ENCODE assay signal across 8 cellular contexts in the genomic region with DNA sequence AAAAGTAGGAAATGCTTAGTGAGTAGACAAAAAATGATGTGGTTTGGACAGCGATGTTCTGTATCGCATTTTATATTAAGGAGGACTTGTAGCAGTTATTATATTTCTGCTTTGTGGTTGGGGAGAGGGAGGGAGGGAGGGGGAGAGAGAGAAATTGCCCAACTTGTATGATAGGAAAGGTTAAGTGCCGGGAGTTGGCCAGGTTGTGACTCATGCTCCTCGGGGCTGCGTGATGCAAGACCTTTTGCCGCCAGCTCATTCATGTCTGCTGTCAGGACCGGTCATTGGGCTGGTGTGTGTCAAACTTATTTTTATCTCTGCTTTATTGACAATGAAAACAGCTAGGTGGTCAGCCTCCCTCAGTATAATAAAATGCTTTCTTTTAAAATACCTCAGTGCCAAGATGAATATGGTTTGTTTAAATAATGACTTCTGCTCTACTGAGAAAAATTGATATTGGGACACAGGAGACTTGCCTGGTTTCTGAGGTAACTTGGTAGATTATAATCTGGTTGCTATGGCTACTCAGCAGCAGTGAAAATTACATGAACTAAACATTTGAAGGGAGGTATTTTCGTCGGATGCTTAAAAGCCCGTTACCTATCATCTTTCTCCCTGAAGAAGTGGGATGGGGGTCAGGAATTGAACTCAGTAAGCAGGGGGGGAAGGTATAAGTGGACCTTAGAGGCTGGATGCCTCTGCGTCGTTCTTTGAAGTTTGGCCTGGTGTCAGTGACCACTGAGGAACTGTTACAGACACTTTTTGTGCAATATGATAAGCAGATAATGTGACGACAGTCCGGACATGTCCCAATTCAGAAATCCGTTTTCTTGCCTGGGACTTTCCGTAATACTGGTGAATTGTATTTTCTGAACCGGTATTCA.
A peak's percentile ranks its signal among the peaks of the same experiment; 100 is the strongest.
DNase-seq lines count a peak whose midpoint lies in the region; ATAC-seq and TF ChIP-seq lines count a peak whose summit lies in the region.

No MANE protein-coding gene starts in this region.

- H3K27ac ChIP-seq in H9 (ENCODE audit: insufficient read length, low read depth, low read length) (no peak overlapping the region), cardiac muscle cell (peak overlapping the region; percentile 55), sigmoid colon (peak overlapping the region; percentile 38 to 86 (median 74))

- H3K9me3 Mint-ChIP-seq in H9: no peaks in the 10 kb centered on the region
- H3K9me3 Mint-ChIP-seq in activated naive CD4-positive, alpha-beta T cell treated with anti-CD3 and anti-CD28 coated beads, Interleukin-2, amount 10 ng/mL, durations not matched to agents 7 days and 5 days: no peaks in the 10 kb centered on the region

- H3T11ph ChIP-seq in H9 (ENCODE audit: low read length): no peak overlapping the region

- no peak overlapping the region for H4K5ac ChIP-seq in H9 (ENCODE audit: insufficient read length, low read depth, low read length)

- H3K23me2 ChIP-seq in H9 (ENCODE audit: insufficient read length, low read depth, low read length, poor library complexity, severe bottlenecking): no peaks in the 10 kb centered on the region

- H2AFZ ChIP-seq in H9 (ENCODE audit: low read length): no peak overlapping the region

- peaks cover 13% of the 10 kb centered on the region for H3K4me1 ChIP-seq in H9 (ENCODE audit: insufficient read depth, low read length)
- peaks cover 8% of the 10 kb centered on the region for H3K4me1 ChIP-seq in cardiac muscle cell (ENCODE audit: low read depth)
- H3K4me1 ChIP-seq in sigmoid colon: peaks cover 0 to 78% (median 50%) of the 10 kb centered on the region in 4 donors

- H3K56ac ChIP-seq in H9 (ENCODE audit: insufficient read length, low read depth, low read length): no peak overlapping the region

- WGBS in H9 (ENCODE audit: extremely low coverage, insufficient read length, low lambda C conversion rate): no CpG with 5 or more reads among the region's 17 CpGs
- WGBS in sigmoid colon, 2 donors: 66 to 67% methylated on average over 17 of the region's 17 CpGs

- TF ChIP-seq CTCF in H9 (conservative IDR thresholded peaks at IDR 0.05): no peak
- no peak for TF ChIP-seq CTCF in cardiac muscle cell (IDR thresholded peaks at IDR 0.05; ENCODE audit: low read depth, low read length)
- TF ChIP-seq CTCF in sigmoid colon (IDR thresholded peaks at IDR 0.05): no peak
- TF ChIP-seq CTCF in GM20000 (IDR thresholded peaks at IDR 0.05; ENCODE audit: extremely low read depth, missing control alignments): no peak

- no peak for TF ChIP-seq POLR2A in sigmoid colon (IDR thresholded peaks at IDR 0.05)

- H3K36me3 ChIP-seq in cardiac muscle cell (no peaks in the 10 kb centered on the region), sigmoid colon (no peaks in the 10 kb centered on the region)

- H3K9me3 ChIP-seq in H9 (ENCODE audit: control insufficient read depth, low read depth, low read length) (no peaks in the 10 kb centered on the region), cardiac muscle cell (ENCODE audit: low read depth) (no peaks in the 10 kb centered on the region), sigmoid colon (no peaks in the 10 kb centered on the region)

- H3K27ac Mint-ChIP-seq in H9: peak overlapping the region; percentile 27 to 58 (median 49); a peak in 6 of 7 replicates
- peak overlapping the region; percentile 6 for H3K27ac Mint-ChIP-seq in activated naive CD4-positive, alpha-beta T cell treated with anti-CD3 and anti-CD28 coated beads, Interleukin-2, amount 10 ng/mL, durations not matched to agents 7 days and 5 days

- H3K23ac ChIP-seq in H9 (ENCODE audit: insufficient read length, low read depth, low read length): no peak overlapping the region

- peaks cover 47 to 51% of the 10 kb centered on the region in 2 experiments for H3K4me1 Mint-ChIP-seq in H9
- H3K4me1 Mint-ChIP-seq in activated naive CD4-positive, alpha-beta T cell treated with anti-CD3 and anti-CD28 coated beads, Interleukin-2, amount 10 ng/mL, durations not matched to agents 7 days and 5 days: peaks cover 37% of the 10 kb centered on the region

- H3K27me3 ChIP-seq in H9 (ENCODE audit: insufficient read depth, low read length) (no peaks in the 10 kb centered on the region), cardiac muscle cell (no peaks in the 10 kb centered on the region), sigmoid colon (no peaks in the 10 kb centered on the region)

- H2BK5ac ChIP-seq in H9 (ENCODE audit: insufficient read length, low read length): peak overlapping the region; percentile 35

- H4K8ac ChIP-seq in H9 (replicated peaks; ENCODE audit: insufficient read length, low read depth, low read length): no peak overlapping the region

- no peak overlapping the region for H3K4me2 ChIP-seq in H9 (ENCODE audit: insufficient read depth, insufficient read length, low read length)

- peak; percentile 20 to 72 (median 46) for TF ChIP-seq EP300 in sigmoid colon (IDR thresholded peaks at IDR 0.05)

- no peak overlapping the region for H3K9ac ChIP-seq in H9 (ENCODE audit: extremely low read depth, insufficient read length, low read length)

- H4K20me1 ChIP-seq in H9 (ENCODE audit: control insufficient read depth, insufficient read depth, insufficient read length): no peaks in the 10 kb centered on the region

- H3K4me3 ChIP-seq in cardiac muscle cell (no peak overlapping the region), sigmoid colon (no peak overlapping the region)

- no peak overlapping the region for H3K4me3 Mint-ChIP-seq in H9
- H3K4me3 Mint-ChIP-seq in activated naive CD4-positive, alpha-beta T cell treated with anti-CD3 and anti-CD28 coated beads, Interleukin-2, amount 10 ng/mL, durations not matched to agents 7 days and 5 days: no peak overlapping the region

- H3K36me3 Mint-ChIP-seq in H9 (ENCODE audit: insufficient read depth in 1 of 3, low read depth in 3 of 3): peaks cover 2 to 25% (median 5%) of the 10 kb centered on the region in 3 experiments; a peak in 4 of 7 replicates
- peaks cover 6% of the 10 kb centered on the region for H3K36me3 Mint-ChIP-seq in activated naive CD4-positive, alpha-beta T cell treated with anti-CD3 and anti-CD28 coated beads, Interleukin-2, amount 10 ng/mL, durations not matched to agents 7 days and 5 days

- no peak overlapping the region for H3K14ac ChIP-seq in H9 (ENCODE audit: insufficient read depth, low read length)

- DNase-seq in H9 (no peak), SHP77 (lab: John Stamatoyannopoulos, UW) (peak; percentile 71 to 77), cardiac muscle cell (ENCODE audit: low read depth in 1 of 2, low spot score in 1 of 2) (peak in 1 of 2 donors; percentile 99), sigmoid colon (peak; percentile 97), NCI-H146 treated with DMSO at 0.1 percent for 48 hours (lab: John Stamatoyannopoulos, UW; ENCODE audit: unreplicated experiment) (no peak), GM20000 (ENCODE audit: low spot score) (no peak)
- DNase-seq in activated naive CD4-positive, alpha-beta T cell treated with anti-CD3 and anti-CD28 coated beads, Interleukin-2, amount 10 ng/mL, durations not matched to agents 7 days and 5 days: no peak

- H3K79me2 ChIP-seq in H9 (ENCODE audit: insufficient read depth, low read length): peaks cover 12% of the 10 kb centered on the region; the same call in 1 of the 2 replicates

- H3K79me1 ChIP-seq in H9 (ENCODE audit: insufficient read depth, low read depth, low read length, poor library complexity, severe bottlenecking): no peaks in the 10 kb centered on the region

- H3K18ac ChIP-seq in H9 (ENCODE audit: insufficient read length, low read depth, low read length): peak overlapping the region; percentile 58

- intact Hi-C loops in sigmoid colon (cut with DNase I): loop anchor here (5.0 kb wide), 2 partner anchors 88 to 187 kb away; no protein-coding TSS in a partner anchor

- H2BK120ac ChIP-seq in H9 (ENCODE audit: low read depth, low read length, poor library complexity, severe bottlenecking): no peak overlapping the region

- no peaks in the 10 kb centered on the region for H3K27me3 Mint-ChIP-seq in H9 (ENCODE audit: low read depth)
- no peaks in the 10 kb centered on the region for H3K27me3 Mint-ChIP-seq in activated naive CD4-positive, alpha-beta T cell treated with anti-CD3 and anti-CD28 coated beads, Interleukin-2, amount 10 ng/mL, durations not matched to agents 7 days and 5 days

- H2BK15ac ChIP-seq in H9 (ENCODE audit: low read depth, low read length): no peak overlapping the region

- no peak for ATAC-seq in GM21390 (IDR thresholded peaks at IDR 0.05; ENCODE audit: unreplicated experiment)

- CTCF ChIA-PET in activated naive CD4-positive, alpha-beta T cell treated with anti-CD3 and anti-CD28 coated beads, Interleukin-2, amount 10 ng/mL, durations not matched to agents 7 days and 5 days (lab: Charles Lee): no interaction called here

- H3K4ac ChIP-seq in H9 (ENCODE audit: low read depth, low read length): no peak overlapping the region

- H2AK5ac ChIP-seq in H9 (ENCODE audit: insufficient read length, low read length): no peak overlapping the region

- no peak overlapping the region for H2BK12ac ChIP-seq in H9 (ENCODE audit: insufficient read length, low read depth, low read length)

- H4K91ac ChIP-seq in H9 (ENCODE audit: insufficient read length, low read depth, low read length): peak overlapping the region; percentile 44

- no peak overlapping the region for H2BK20ac ChIP-seq in H9 (ENCODE audit: low read depth, low read length, poor library complexity, severe bottlenecking)

Comparison
In these comparisons a context has a peak if more than half of its experiments do, and no peak if none do; other contexts are left out.
1. DNase-seq: peak in SHP77 (2 of 2) and sigmoid colon (single experiment); none in H9 (single experiment), activated naive CD4-positive, alpha-beta T cell treated with anti-CD3 and anti-CD28 coated beads, Interleukin-2, amount 10 ng/mL, durations not matched to agents 7 days and 5 days (single experiment), NCI-H146 treated with DMSO at 0.1 percent for 48 hours (single experiment) and GM20000 (single experiment).